ENCODE assay signal across 11 cellular contexts in genomic region chrX:40278340-40279090, GRCh38.
DNase-seq lines count a peak whose midpoint lies in the region; ATAC-seq, FAIRE-seq and TF ChIP-seq lines count a peak whose summit lies in the region.
"Had no signal": no experiment of that assay in that cellular context is flagged by ENCODE, and none has a peak within 500 bp of the region (broad histone marks: within the 10 kb centered on the region; RNA-seq: fewer than 3 reads in every experiment).

No MANE protein-coding gene starts in this region.

- H3K9me3 ChIP-seq in K562 (replicated peaks; ENCODE audit: control insufficient read depth, insufficient read depth, low read depth, low read length): peaks cover 2% of the 10 kb centered on the region; the same call in 1 of the 2 replicates
- H3K9me3 ChIP-seq in transverse colon: no peaks in the 10 kb centered on the region

- H4K20me1 ChIP-seq in K562 (replicated peaks; ENCODE audit: control insufficient read depth, insufficient read depth, low read length): no peaks in the 10 kb centered on the region

- in situ Hi-C loops in K562 (cut with MboI): no loop called here
- in situ Hi-C loops in transverse colon (cut with MboI; ENCODE audit: low pct_ligation_motif_present in 1 of 4, low pct_unique_long_range_greater_than_20kb in 1 of 4, low sequenced_read_pairs in 3 of 4): no loop called here

- H3K27ac ChIP-seq in K562 (ENCODE audit: extremely low read depth, low read depth, low read length): no peak overlapping the region
- no peak overlapping the region for H3K27ac ChIP-seq in transverse colon

- no peaks in the 10 kb centered on the region for H3K79me2 ChIP-seq in K562 (ENCODE audit: control insufficient read depth, insufficient read depth, low read length)

- no peak for FAIRE-seq in K562 (lab: Jason Lieb, UNC)
- FAIRE-seq: G401.6 had no signal

- H3K27me3 Mint-ChIP-seq in activated CD8-positive, alpha-beta T cell treated with anti-CD3 and anti-CD28 coated beads for 36 hours: no peaks in the 10 kb centered on the region

- DNase-seq in M059J (ENCODE audit: low read depth): peak; percentile 74
- DNase-seq in activated CD8-positive, alpha-beta T cell treated with anti-CD3 and anti-CD28 coated beads for 36 hours: peak; percentile 68
- DNase-seq in K562 (ENCODE audit: extremely low read depth in 1 of 4, low spot score in 3 of 4): no peak
- DNase-seq in stimulated activated CD8-positive, alpha-beta memory T cell treated with anti-CD3 and anti-CD28 coated beads, Interleukin-15, amount 100 ng/mL, for 1 hour (ENCODE audit: low read depth): peak; percentile 32
- DNase-seq in epidermal melanocyte (ENCODE audit: insufficient read length, low spot score): no peak
- DNase-seq in omental fat pad (ENCODE audit: low spot score): no peak
- DNase-seq in transverse colon: no peak
- DNase-seq: IMR-90 had no signal

- peak overlapping the region; percentile 71 for H3K27ac Mint-ChIP-seq in activated CD8-positive, alpha-beta T cell treated with anti-CD3 and anti-CD28 coated beads for 36 hours

- TF ChIP-seq RAD21 in K562 (CRISPR knock-in tag; conservative IDR thresholded peaks at IDR 0.05 in 1 of 2, IDR thresholded peaks at IDR 0.05 in 1 of 2): no peak

- no peaks in the 10 kb centered on the region for H3K36me3 Mint-ChIP-seq in activated CD8-positive, alpha-beta T cell treated with anti-CD3 and anti-CD28 coated beads for 36 hours (ENCODE audit: low read depth)

- no peak for TF ChIP-seq CTCF in activated CD8-positive, alpha-beta T cell treated with anti-CD3 and anti-CD28 coated beads for 36 hours (IDR thresholded peaks at IDR 0.05)
- TF ChIP-seq CTCF in K562 (IDR thresholded peaks at IDR 0.05 in 2 of 3, conservative IDR thresholded peaks at IDR 0.05 in 1 of 3; ENCODE audit: insufficient read depth in 2 of 3, low read depth in 1 of 3, low read length in 3 of 3) (no peak), omental fat pad (IDR thresholded peaks at IDR 0.05) (no peak), transverse colon (IDR thresholded peaks at IDR 0.05) (no peak)

- no peak overlapping the region for H3K4me2 ChIP-seq in K562 (ENCODE audit: insufficient read depth, low read length)

- no peak overlapping the region for H3K4me3 Mint-ChIP-seq in activated CD8-positive, alpha-beta T cell treated with anti-CD3 and anti-CD28 coated beads for 36 hours

- H3K9me3 Mint-ChIP-seq in activated CD8-positive, alpha-beta T cell treated with anti-CD3 and anti-CD28 coated beads for 36 hours: peaks cover 2% of the 10 kb centered on the region

- H3K27me3 ChIP-seq in K562 (ENCODE audit: control insufficient read depth in 2 of 2, insufficient read depth in 2 of 2, low read length in 2 of 2): peaks cover 0 to 4% of the 10 kb centered on the region in 2 experiments; a peak in 1 of 5 replicates
- H3K27me3 ChIP-seq in transverse colon: no peaks in the 10 kb centered on the region

- H2AFZ ChIP-seq in K562 (ENCODE audit: low read depth, low read length): no peak overlapping the region

- intact Hi-C loops in activated CD8-positive, alpha-beta T cell treated with anti-CD3 and anti-CD28 coated beads for 36 hours (cut with micrococcal nuclease): no loop called here
- intact Hi-C loops in K562 (cut with micrococcal nuclease): no loop called here
- intact Hi-C loops in transverse colon (cut with DNase I; ENCODE audit: low total_unique reads): no loop called here

- 5% methylated on average over 5 of the region's 10 CpGs for WGBS in K562 (ENCODE audit: insufficient coverage, low coverage, missing lambda C conversion rate)
- 63 to 69% methylated on average over 4 to 10 of the region's 10 CpGs for WGBS in transverse colon (ENCODE audit: low coverage in 1 of 2), 2 donors

- ATAC-seq in activated CD8-positive, alpha-beta T cell treated with anti-CD3 and anti-CD28 coated beads for 36 hours: peak; percentile 69
- ATAC-seq in K562: peak; percentile 63; the same call in 2 of the 3 replicates
- ATAC-seq in omental fat pad (ENCODE audit: low FRiP score): no peak
- no peak for ATAC-seq in HG02938 (IDR thresholded peaks at IDR 0.05; ENCODE audit: unreplicated experiment)

- H3K9ac ChIP-seq in K562 (ENCODE audit: insufficient read depth in 1 of 2, low read depth in 2 of 2, low read length in 2 of 2): no peak overlapping the region

- no peak overlapping the region for H3K4me3 ChIP-seq in K562
- H3K4me3 ChIP-seq in transverse colon: no peak overlapping the region
- H3K4me3 ChIP-seq: lung had no signal

- POLR2A ChIA-PET in activated CD8-positive, alpha-beta T cell treated with anti-CD3 and anti-CD28 coated beads for 36 hours (lab: Charles Lee): no interaction called here
- POLR2A ChIA-PET in K562 (lab: Yijun Ruan, JAX): interaction anchor here (0.8 kb wide), 1 partner anchor 17 kb away, joined by 3 read pairs; no protein-coding TSS in a partner anchor

- H3K36me3 ChIP-seq in K562 (ENCODE audit: control insufficient read depth, insufficient read depth, low read length): no peaks in the 10 kb centered on the region
- no peaks in the 10 kb centered on the region for H3K36me3 ChIP-seq in transverse colon

- H3K9me1 ChIP-seq in K562 (ENCODE audit: control insufficient read depth, insufficient read depth, low read length): no peaks in the 10 kb centered on the region

- no TSS peak for BruUV-seq in K562 (replicated peaks; lab: Mats Ljungman, UMichigan)

- H3K4me1 ChIP-seq in K562 (replicated peaks in 1 of 2; ENCODE audit: control insufficient read depth in 2 of 2, insufficient read depth in 2 of 2, low read length in 2 of 2) (peaks cover 2 to 8% of the 10 kb centered on the region in 2 experiments; a peak in 4 of 5 replicates), transverse colon (no peaks in the 10 kb centered on the region)

- TF ChIP-seq EP300 in K562 (IDR thresholded peaks at IDR 0.05; ENCODE audit: low read length) (no peak), transverse colon (IDR thresholded peaks at IDR 0.05; ENCODE audit: low read depth) (no peak)

- H3K4me1 Mint-ChIP-seq in activated CD8-positive, alpha-beta T cell treated with anti-CD3 and anti-CD28 coated beads for 36 hours (ENCODE audit: low read depth): peaks cover 31% of the 10 kb centered on the region

- no peak for TF ChIP-seq POLR2A in K562 (conservative IDR thresholded peaks at IDR 0.05)
- TF ChIP-seq POLR2A in transverse colon (IDR thresholded peaks at IDR 0.05): no peak

- CTCF ChIA-PET in activated CD8-positive, alpha-beta T cell treated with anti-CD3 and anti-CD28 coated beads for 36 hours (lab: Charles Lee): no interaction called here
- CTCF ChIA-PET in K562 (lab: Yijun Ruan, JAX; ENCODE audit: low intra/inter-chr PET ratio): no interaction called here

TF ChIP-seq in K562, 482 proteins besides CTCF, POLR2A, EP300 and RAD21 (continues in another document):
- TF ChIP-seq ARNT (IDR thresholded peaks at IDR 0.05) (no peak), HDGF (IDR thresholded peaks at IDR 0.05) (no peak), MLLT1 (IDR thresholded peaks at IDR 0.05) (no peak), ZSCAN29 (IDR thresholded peaks at IDR 0.05) (no peak), NR2F6 (CRISPR knock-in tag; IDR thresholded peaks at IDR 0.05) (no peak), PTTG1 (tag; IDR thresholded peaks at IDR 0.05; ENCODE audit: low read depth) (no peak), ATF7 (IDR thresholded peaks at IDR 0.05) (peak; percentile 78), ZNF586 (CRISPR knock-in tag; conservative IDR thresholded peaks at IDR 0.05) (no peak), EWSR1 (IDR thresholded peaks at IDR 0.05; ENCODE audit: borderline replicate concordance, low read depth, partially characterized antibody) (no peak), ZBTB34 (CRISPR knock-in tag; IDR thresholded peaks at IDR 0.05) (no peak), TEAD1 (CRISPR knock-in tag; IDR thresholded peaks at IDR 0.05) (no peak), ZNF23 (CRISPR knock-in tag; IDR thresholded peaks at IDR 0.05) (no peak), ZNF655 (CRISPR knock-in tag; IDR thresholded peaks at IDR 0.05) (no peak)

Comparison
In these comparisons a context has a peak if more than half of its experiments do, and no peak if none do; other contexts are left out.
1. DNase-seq: peak in M059J (single experiment), activated CD8-positive, alpha-beta T cell treated with anti-CD3 and anti-CD28 coated beads for 36 hours (single experiment) and stimulated activated CD8-positive, alpha-beta memory T cell treated with anti-CD3 and anti-CD28 coated beads, Interleukin-15, amount 100 ng/mL, for 1 hour (single experiment); none in K562 (0 of 4), epidermal melanocyte (single experiment), omental fat pad (single experiment) and transverse colon (single experiment).
2. ATAC-seq: peak in activated CD8-positive, alpha-beta T cell treated with anti-CD3 and anti-CD28 coated beads for 36 hours (single experiment) and K562 (single experiment); none in omental fat pad (single experiment) and HG02938 (single experiment).